In the genomic region with DNA sequence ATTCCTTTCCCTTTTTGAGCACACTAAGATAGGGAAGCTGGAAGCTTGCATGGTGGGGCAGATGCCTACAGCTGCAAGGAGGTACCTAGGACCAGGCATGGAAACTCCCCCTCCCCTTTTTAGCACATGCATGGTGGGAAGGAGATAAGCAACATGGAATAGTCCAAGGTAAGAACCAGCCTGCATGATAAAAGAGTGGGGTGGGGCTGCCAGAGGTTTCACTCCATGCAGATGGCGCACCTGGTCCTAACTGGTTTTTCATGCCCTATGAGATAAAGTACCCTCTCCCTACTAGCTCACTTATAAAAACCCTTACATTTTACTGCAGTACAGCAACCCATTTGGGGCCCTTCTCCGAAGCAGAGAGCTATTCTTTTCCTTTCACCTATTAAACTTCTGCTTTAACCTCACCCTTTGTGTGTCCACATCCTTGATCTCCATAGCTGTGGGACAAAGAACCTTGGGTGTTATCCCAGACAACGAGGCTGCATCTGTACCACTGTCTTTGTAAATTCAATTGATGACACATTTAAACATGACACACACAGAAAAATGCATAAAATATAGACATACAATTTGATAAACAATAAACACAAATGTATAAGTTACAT, we compare ENCODE assay signal across 32 cellular contexts. TPM values are rescaled to one million over a fixed set of nuclear protein-coding genes. Genes with fewer than 3 reads are reported as not detected.
"Had no signal": no experiment of that assay in that cellular context is flagged by ENCODE, and none has a peak within 500 bp of the region (broad histone marks: within the 10 kb centered on the region; RNA-seq: fewer than 3 reads in every experiment).

No MANE protein-coding gene starts in this region.

- FAIRE-seq: small intestine, urothelium cell line had no signal

- H3K4me3 Mint-ChIP-seq: naive thymus-derived CD4-positive, alpha-beta T cell; natural killer cell; neural progenitor cell; stimulated activated effector memory CD8-positive, alpha-beta T cell treated with anti-CD3 and anti-CD28 coated beads, Interleukin-12 subunit alpha, Interleukin-12 subunit beta, amount 100 ng/mL, for 72 hours; stimulated activated naive B cell treated with anti-CD40 and anti-IgM and Interleukin-4, amounts not matched to agents 10 μg/mL and 1 μg/mL and 100 μg/mL, for 72 hours; stimulated activated naive CD8-positive, alpha-beta T cell treated with anti-CD3 and anti-CD28 coated beads, Interleukin-15, Interleukin-2, amounts not matched to agents 100 ng/mL and 50 ng/mL, for 24 hours had no signal

- H3K36me3 ChIP-seq: neural progenitor cell, ovary, right lobe of liver, sigmoid colon, stomach, thoracic aorta, thyroid gland, tibial nerve, upper lobe of left lung, vagina had no signal

- H3K27ac Mint-ChIP-seq: naive thymus-derived CD4-positive, alpha-beta T cell; natural killer cell; neural progenitor cell; progenitor cell of endocrine pancreas; stimulated activated effector memory CD8-positive, alpha-beta T cell treated with anti-CD3 and anti-CD28 coated beads, Interleukin-12 subunit alpha, Interleukin-12 subunit beta, amount 100 ng/mL, for 72 hours; stimulated activated naive B cell treated with anti-CD40 and anti-IgM and Interleukin-4, amounts not matched to agents 10 μg/mL and 1 μg/mL and 100 μg/mL, for 72 hours; stimulated activated naive CD8-positive, alpha-beta T cell treated with anti-CD3 and anti-CD28 coated beads, Interleukin-15, Interleukin-2, amounts not matched to agents 100 ng/mL and 50 ng/mL, for 24 hours had no signal

- H3K4me1 Mint-ChIP-seq: natural killer cell; neural progenitor cell; stimulated activated effector memory CD8-positive, alpha-beta T cell treated with anti-CD3 and anti-CD28 coated beads, Interleukin-12 subunit alpha, Interleukin-12 subunit beta, amount 100 ng/mL, for 72 hours; stimulated activated naive B cell treated with anti-CD40 and anti-IgM and Interleukin-4, amounts not matched to agents 10 μg/mL and 1 μg/mL and 100 μg/mL, for 72 hours had no signal

- H3K9ac ChIP-seq: neural progenitor cell, parathyroid adenoma had no signal

- H3K9me3 Mint-ChIP-seq: natural killer cell; neural progenitor cell; stimulated activated effector memory CD8-positive, alpha-beta T cell treated with anti-CD3 and anti-CD28 coated beads, Interleukin-12 subunit alpha, Interleukin-12 subunit beta, amount 100 ng/mL, for 72 hours; stimulated activated naive CD8-positive, alpha-beta T cell treated with anti-CD3 and anti-CD28 coated beads, Interleukin-15, Interleukin-2, amounts not matched to agents 100 ng/mL and 50 ng/mL, for 24 hours had no signal

- H3K4me3 ChIP-seq: neural progenitor cell, ovary, psoas muscle, right lobe of liver, sigmoid colon, stomach, thoracic aorta, thyroid gland, tibial nerve, upper lobe of left lung, vagina had no signal

- H3K79me2 ChIP-seq: parathyroid adenoma had no signal

- H3K9me3 ChIP-seq: ovary, psoas muscle, right lobe of liver, sigmoid colon, thoracic aorta, thyroid gland, tibial nerve, upper lobe of left lung, vagina had no signal

- H2AFZ ChIP-seq: neural progenitor cell, parathyroid adenoma had no signal

- DNase-seq: naive thymus-derived CD4-positive, alpha-beta T cell; natural killer cell; occipital lobe; ovary; posterior cingulate gyrus; psoas muscle; right cardiac atrium; right lobe of liver; sigmoid colon; small intestine; stimulated activated CD4-positive, alpha-beta T cell treated with anti-CD3 and anti-CD28 coated beads, Interleukin-15, amount 100 ng/mL, for 24 hours; stimulated activated CD4-positive, alpha-beta T cell treated with anti-CD3 and anti-CD28 coated beads, Interleukin-2, amount 100 ng/mL, for 24 hours; stimulated activated CD4-positive, alpha-beta T cell treated with anti-CD3 and anti-CD28 coated beads, Interleukin-2, amount 100 ng/mL, for 48 hours; stimulated activated CD4-positive, alpha-beta T cell treated with anti-CD3 and anti-CD28 coated beads, Interleukin-4, amount 100 ng/mL, for 24 hours; stimulated activated naive B cell treated with anti-CD40 and anti-IgM and Interleukin-4, amounts not matched to agents 10 μg/mL and 1 μg/mL and 100 μg/mL, for 72 hours; stimulated activated naive CD4-positive, alpha-beta T cell treated with Interleukin-2 at 50 U/mL for 16 hours; stomach; thyroid gland; trophoblast cell; upper lobe of left lung had no signal

- H3K36me3 Mint-ChIP-seq: naive thymus-derived CD4-positive, alpha-beta T cell; natural killer cell; neural progenitor cell; stimulated activated effector memory CD8-positive, alpha-beta T cell treated with anti-CD3 and anti-CD28 coated beads, Interleukin-12 subunit alpha, Interleukin-12 subunit beta, amount 100 ng/mL, for 72 hours; stimulated activated naive B cell treated with anti-CD40 and anti-IgM and Interleukin-4, amounts not matched to agents 10 μg/mL and 1 μg/mL and 100 μg/mL, for 72 hours had no signal

- ATAC-seq: naive thymus-derived CD4-positive, alpha-beta T cell; natural killer cell; psoas muscle; right cardiac atrium; right lobe of liver; stimulated activated naive B cell treated with anti-CD40 and anti-IgM and Interleukin-4, amounts not matched to agents 10 μg/mL and 1 μg/mL and 100 μg/mL, for 72 hours had no signal

- H3K4me1 ChIP-seq: neural progenitor cell, parathyroid adenoma, psoas muscle, thyroid gland, upper lobe of left lung, vagina had no signal

- H3K27me3 ChIP-seq: neural progenitor cell, ovary, right lobe of liver, sigmoid colon, thyroid gland, tibial nerve, upper lobe of left lung, vagina had no signal

- H3K27ac ChIP-seq: neural progenitor cell, ovary, parathyroid adenoma, psoas muscle, right lobe of liver, sigmoid colon, stomach, thoracic aorta, thyroid gland, tibial nerve, upper lobe of left lung, vagina had no signal

- H3K4me2 ChIP-seq: neural progenitor cell had no signal

RNA-seq across cellular contexts. Expression of a gene that starts 40.1 kb away (rescaled TPM):
- total RNA-seq: naive thymus-derived CD4-positive, alpha-beta T cell; natural killer cell; right lobe of liver; skeletal muscle tissue; subcutaneous adipose tissue; thoracic aorta; vagina had no signal
- polyA plus RNA-seq: naive thymus-derived CD4-positive, alpha-beta T cell; neural cell had no signal
